ENCODE assay signal across 25 cellular contexts in genomic region chr9:16304301-16304700, GRCh38.
DNase-seq lines count a peak whose midpoint lies in the region; ATAC-seq and TF ChIP-seq lines count a peak whose summit lies in the region.
"Had no signal": no experiment of that assay in that cellular context is flagged by ENCODE, and none has a peak within 500 bp of the region (broad histone marks: within the 10 kb centered on the region; RNA-seq: fewer than 3 reads in every experiment).

No MANE protein-coding gene starts in this region.

- no peak overlapping the region for H4K12ac ChIP-seq in trophoblast cell (ENCODE audit: low read depth, low read length)

- H4K20me1 ChIP-seq in mammary epithelial cell (ENCODE audit: insufficient read depth, low read length), result no peaks in the 10 kb centered on the region
- H4K20me1 ChIP-seq: BLaER1 had no signal

- no peaks in the 10 kb centered on the region for H3K36me3 Mint-ChIP-seq in HFFc6 (ENCODE audit: low read depth)
- no peaks in the 10 kb centered on the region for H3K36me3 Mint-ChIP-seq in naive thymus-derived CD8-positive, alpha-beta T cell

- no peak overlapping the region for H2BK12ac ChIP-seq in trophoblast cell (ENCODE audit: low read length)

- no peak overlapping the region for H3K4me3 Mint-ChIP-seq in HFFc6
- no peak overlapping the region for H3K4me3 Mint-ChIP-seq in naive thymus-derived CD8-positive, alpha-beta T cell
- H3K4me3 Mint-ChIP-seq: CD4-positive, alpha-beta T cell had no signal

- no peak overlapping the region for H3K4ac ChIP-seq in trophoblast cell (ENCODE audit: low read depth, low read length)

- TF ChIP-seq POLR2A in breast epithelium (IDR thresholded peaks at IDR 0.05), result no peak

- WGBS in mammary epithelial cell (ENCODE audit: low coverage, missing lambda C conversion rate), result 0% methylated on average over 3 of the region's 3 CpGs
- WGBS in trophoblast cell (ENCODE audit: extremely low coverage, insufficient coverage, insufficient read length), result no CpG with 5 or more reads among the region's 3 CpGs

- TF ChIP-seq CTCF in mammary epithelial cell (conservative IDR thresholded peaks at IDR 0.05 in 1 of 2, IDR thresholded peaks at IDR 0.05 in 1 of 2; ENCODE audit: extremely low read depth in 1 of 2, insufficient read depth in 1 of 2, low read depth in 1 of 2, low read length in 2 of 2) (no peak), breast epithelium (IDR thresholded peaks at IDR 0.05) (no peak), HFFc6 (IDR thresholded peaks at IDR 0.05) (no peak)

- no TSS peak for BruUV-seq in mammary epithelial cell (replicated peaks; lab: Mats Ljungman, UMichigan)

- peaks cover 19% of the 10 kb centered on the region for H3K79me1 ChIP-seq in trophoblast cell (ENCODE audit: low read length)

- H3K27me3 Mint-ChIP-seq in HFFc6 (ENCODE audit: insufficient read depth), result peaks cover 4% of the 10 kb centered on the region
- peaks cover 0 to 4% (median 4%) of the 10 kb centered on the region in 5 donors for H3K27me3 Mint-ChIP-seq in naive thymus-derived CD8-positive, alpha-beta T cell
- H3K27me3 Mint-ChIP-seq: CD4-positive, alpha-beta T cell had no signal

- intact Hi-C loops in mammary epithelial cell (cut with micrococcal nuclease) (no loop called here), breast epithelium (cut with DNase I; ENCODE audit: low total_unique reads) (no loop called here)

- POLR2A ChIA-PET in naive thymus-derived CD8-positive, alpha-beta T cell (lab: Charles Lee), result no interaction called here

- DNase-seq in mammary epithelial cell (peak; percentile 68), breast epithelium (ENCODE audit: low spot score in 2 of 2) (no peak), kidney tubule cell (ENCODE audit: low spot score) (peak; percentile 46), trophoblast cell (peak; percentile 6 to 40), HFFc6 (no peak), NCI-H226 (no peak), HUDEP-2 (lab: John Stamatoyannopoulos, UW; ENCODE audit: unreplicated experiment in 76 of 76) (no peak)
- DNase-seq in naive thymus-derived CD8-positive, alpha-beta T cell, result no peak
- DNase-seq: ACHN; Caco-2; CD4-positive, alpha-beta T cell; H7; IMR-90; NCI-H1105; NCI-H146; NCI-H2029 treated with DMSO at 0.1 percent for 48 hours; NCI-H2171; NCI-H446; NCI-H526 treated with DMSO at 0.1 percent for 48 hours; RPMI8226; SHP77 treated with DMSO at 0.1 percent for 48 hours; SK-N-SH had no signal

- no peak overlapping the region for H3K4me3 ChIP-seq in mammary epithelial cell (replicated peaks in 1 of 3; ENCODE audit: insufficient read depth in 1 of 3, low read depth in 2 of 3, low read length in 3 of 3)
- H3K4me3 ChIP-seq in breast epithelium, result no peak overlapping the region
- no peak overlapping the region for H3K4me3 ChIP-seq in trophoblast cell (ENCODE audit: low read depth, low read length)
- H3K4me3 ChIP-seq: BLaER1 had no signal

- H2AFZ ChIP-seq in mammary epithelial cell (ENCODE audit: low read depth, low read length) (peak overlapping the region; percentile 59), trophoblast cell (ENCODE audit: insufficient read depth, low read length, poor library complexity) (no peak overlapping the region)

- H3K9me3 Mint-ChIP-seq in HFFc6, result no peaks in the 10 kb centered on the region
- no peaks in the 10 kb centered on the region for H3K9me3 Mint-ChIP-seq in naive thymus-derived CD8-positive, alpha-beta T cell

- H3K14ac ChIP-seq in trophoblast cell (ENCODE audit: low read length), result no peak overlapping the region

- H3K27ac Mint-ChIP-seq in HFFc6, result no peak overlapping the region
- no peak overlapping the region for H3K27ac Mint-ChIP-seq in naive thymus-derived CD8-positive, alpha-beta T cell
- H3K27ac Mint-ChIP-seq: CD4-positive, alpha-beta T cell had no signal

- dilution Hi-C loops in mammary epithelial cell (cut with HindIII; ENCODE audit: low sequenced_read_pairs), result no loop called here

- H3K79me2 ChIP-seq in mammary epithelial cell (ENCODE audit: insufficient read depth, low read length), result no peaks in the 10 kb centered on the region
- H3K79me2 ChIP-seq in trophoblast cell (ENCODE audit: control insufficient read depth, insufficient read depth, low read length, poor library complexity), result peaks cover 2% of the 10 kb centered on the region

- peak overlapping the region; percentile 95 for H4K91ac ChIP-seq in trophoblast cell (ENCODE audit: low read depth, low read length)

- H3K27me3 ChIP-seq in mammary epithelial cell (ENCODE audit: insufficient read depth, low read length) (no peaks in the 10 kb centered on the region), breast epithelium (no peaks in the 10 kb centered on the region), trophoblast cell (ENCODE audit: insufficient read depth, low read length) (no peaks in the 10 kb centered on the region)
- H3K27me3 ChIP-seq: BLaER1 had no signal

- CTCF ChIA-PET in mammary epithelial cell (lab: Charles Lee; ENCODE audit: low non-redundant PET), result no interaction called here

- H3K4me2 ChIP-seq in mammary epithelial cell (ENCODE audit: insufficient read depth, low read depth, low read length) (peak overlapping the region; percentile 43), trophoblast cell (ENCODE audit: low read length) (no peak overlapping the region)
- H3K4me2 ChIP-seq: BLaER1, KMS-11, SK-N-SH had no signal

- H3K23ac ChIP-seq in trophoblast cell (ENCODE audit: low read length), result no peak overlapping the region

- H3K4me1 Mint-ChIP-seq in HFFc6 (ENCODE audit: low read depth), result no peaks in the 10 kb centered on the region
- H3K4me1 Mint-ChIP-seq in naive thymus-derived CD8-positive, alpha-beta T cell, result no peaks in the 10 kb centered on the region

- H3K4me1 ChIP-seq in mammary epithelial cell (ENCODE audit: insufficient read depth, low read length), result peaks cover 13% of the 10 kb centered on the region
- peaks cover 0 to 5% of the 10 kb centered on the region in 2 donors for H3K4me1 ChIP-seq in breast epithelium
- H3K4me1 ChIP-seq in trophoblast cell (ENCODE audit: control insufficient read depth in 1 of 2, insufficient read depth in 2 of 2, low read length in 2 of 2), result peaks cover 11 to 20% of the 10 kb centered on the region in 2 experiments
- H3K4me1 ChIP-seq: BLaER1, Caco-2 had no signal

- no peak overlapping the region for H2BK120ac ChIP-seq in trophoblast cell (ENCODE audit: insufficient read depth, low read length, poor library complexity)

- no peak overlapping the region for H4K8ac ChIP-seq in trophoblast cell (ENCODE audit: low read depth, low read length)

- H3K36me3 ChIP-seq in mammary epithelial cell (ENCODE audit: insufficient read depth, low read length), result no peaks in the 10 kb centered on the region
- no peaks in the 10 kb centered on the region for H3K36me3 ChIP-seq in breast epithelium
- no peaks in the 10 kb centered on the region for H3K36me3 ChIP-seq in trophoblast cell (ENCODE audit: control insufficient read depth in 1 of 2, insufficient read depth in 2 of 2, low read length in 2 of 2)
- H3K36me3 ChIP-seq: BLaER1 had no signal

- no peak overlapping the region for H3K18ac ChIP-seq in trophoblast cell (ENCODE audit: low read length)

- no peaks in the 10 kb centered on the region for H3K9me3 ChIP-seq in mammary epithelial cell (replicated peaks; ENCODE audit: insufficient read depth, low read length)
- H3K9me3 ChIP-seq in breast epithelium, result no peaks in the 10 kb centered on the region
- no peaks in the 10 kb centered on the region for H3K9me3 ChIP-seq in trophoblast cell (ENCODE audit: insufficient read depth, low read depth, low read length)
- H3K9me3 ChIP-seq: BLaER1, Caco-2, SK-N-SH had no signal

- in situ Hi-C loops in mammary epithelial cell (cut with MboI; ENCODE audit: low sequenced_read_pairs in 2 of 2), result no loop called here

- ATAC-seq in naive thymus-derived CD8-positive, alpha-beta T cell, result no peak

- no peak overlapping the region for H2BK5ac ChIP-seq in trophoblast cell (ENCODE audit: low read depth, low read length, poor library complexity)

- no peak overlapping the region for H3K27ac ChIP-seq in mammary epithelial cell (ENCODE audit: insufficient read depth, low read depth, low read length)
- H3K27ac ChIP-seq in breast epithelium, result peak overlapping the region in 1 of 2 donors; percentile 19
- H3K27ac ChIP-seq in trophoblast cell (ENCODE audit: low read depth, low read length), result peak overlapping the region; percentile 74
- H3K27ac ChIP-seq: 22Rv1, BLaER1, KMS-11 had no signal

- H2AK5ac ChIP-seq in trophoblast cell (ENCODE audit: low read length), result no peak overlapping the region

- H3K9ac ChIP-seq in mammary epithelial cell (ENCODE audit: insufficient read depth, low read length) (no peak overlapping the region), trophoblast cell (ENCODE audit: low read length) (no peak overlapping the region)
- H3K9ac ChIP-seq: BLaER1, KMS-11, SK-N-SH had no signal

Comparison
In these comparisons a context has a peak if more than half of its experiments do, and no peak if none do; other contexts are left out.
1. DNase-seq: peak in mammary epithelial cell (single experiment), kidney tubule cell (single experiment) and trophoblast cell (2 of 2); none in breast epithelium (0 of 2), HFFc6 (single experiment), NCI-H226 (single experiment), HUDEP-2 (0 of 76) and naive thymus-derived CD8-positive, alpha-beta T cell (0 of 10).